ENCODE assay signal across 16 cellular contexts in genomic region chr7:95582578-95583293, GRCh38. TPM values are rescaled to one million over a fixed set of nuclear protein-coding genes. Genes with fewer than 3 reads are reported as not detected.
"Had no signal": no experiment of that assay in that cellular context is flagged by ENCODE, and none has a peak within 500 bp of the region (broad histone marks: within the 10 kb centered on the region; RNA-seq: fewer than 3 reads in every experiment).

No MANE protein-coding gene starts in this region.

- ATAC-seq: activated CD4-positive, alpha-beta T cell treated with anti-CD3 and anti-CD28 coated beads for 36 hours; mucosa of descending colon; stimulated activated naive CD8-positive, alpha-beta T cell treated with anti-CD3 and anti-CD28 coated beads, Interleukin-15, Interleukin-2, amounts not matched to agents 100 U/mL and 50 U/mL, for 24 hours had no signal

- H3K27me3 ChIP-seq: pancreas had no signal

- H3K9me3 ChIP-seq: mucosa of descending colon, pancreas had no signal

- H3K4me3 ChIP-seq: mucosa of descending colon, pancreas had no signal

- DNase-seq: activated CD4-positive, alpha-beta T cell treated with anti-CD3 and anti-CD28 coated beads for 36 hours; activated CD4-positive, alpha-beta T cell treated with anti-CD3 and anti-CD28 coated beads, Interleukin-2, amount 50 U/mL, for 48 hours; activated gamma-delta T cell; amniotic stem cell; caudate nucleus; endodermal cell; foreskin melanocyte; head of caudate nucleus; mesenchymal stem cell; mucosa of descending colon; naive B cell; stimulated activated naive CD8-positive, alpha-beta T cell treated with anti-CD3 and anti-CD28 coated beads, Interleukin-15, Interleukin-2, amounts not matched to agents 100 U/mL and 50 U/mL, for 24 hours had no signal

- FAIRE-seq: TTC549 had no signal

- H3K27ac ChIP-seq: epithelial cell of prostate, pancreas had no signal

RNA-seq across cellular contexts. Expression of gene PDK4, which starts 13.6 kb away (rescaled TPM):
- total RNA-seq: activated CD4-positive, alpha-beta T cell treated with anti-CD3 and anti-CD28 coated beads for 36 hours; T-helper 2 cell treated with Interferon-gamma antibody and Interleukin-4, amounts not matched to agents 100 ng/mL and 5 ng/mL, for 36 hours had no signal
